ENCODE assay signal across 1 cellular context in genomic region chr19:43651758-43652545, GRCh38.
TF ChIP-seq lines count a peak whose summit lies in the region.

No MANE protein-coding gene starts in this region.

TF ChIP-seq in HepG2, 621 proteins besides CTCF, POLR2A, EP300 and RAD21 (continued from another document and continues in another):
- no peak for TF ChIP-seq SRSF4 (IDR thresholded peaks at IDR 0.05; ENCODE audit: low read depth, low read length, poor library complexity, severe bottlenecking)
- TF ChIP-seq ZBTB26 (CRISPR knock-in tag; IDR thresholded peaks at IDR 0.05; ENCODE audit: borderline replicate concordance): no peak
- TF ChIP-seq RFX1 (IDR thresholded peaks at IDR 0.05): no peak
- TF ChIP-seq USF2 (IDR thresholded peaks at IDR 0.05; ENCODE audit: low read depth, low read length): no peak
- no peak for TF ChIP-seq USF2 (CRISPR knock-in tag; IDR thresholded peaks at IDR 0.05; ENCODE audit: borderline replicate concordance)
- TF ChIP-seq THAP8 (CRISPR knock-in tag; IDR thresholded peaks at IDR 0.05; ENCODE audit: borderline replicate concordance): no peak
- no peak for TF ChIP-seq ZNF503 (CRISPR knock-in tag; IDR thresholded peaks at IDR 0.05)
- no peak for TF ChIP-seq TOPORS (CRISPR knock-in tag; IDR thresholded peaks at IDR 0.05)
- 0 out of 2 replicates have a peak, but pooled peaks have one; percentile 10 for TF ChIP-seq HDAC2 (CRISPR knock-in tag; IDR thresholded peaks at IDR 0.05)
- no peak for TF ChIP-seq MLXIP (CRISPR knock-in tag; IDR thresholded peaks at IDR 0.05; ENCODE audit: borderline replicate concordance)
- TF ChIP-seq ZNF552 (CRISPR knock-in tag; IDR thresholded peaks at IDR 0.05; ENCODE audit: borderline replicate concordance): no peak
- 0 out of 2 replicates have a peak, but pooled peaks have one; percentile 41 for TF ChIP-seq ZNF772 (CRISPR knock-in tag; IDR thresholded peaks at IDR 0.05)
- TF ChIP-seq MAFG (CRISPR knock-in tag; IDR thresholded peaks at IDR 0.05): no peak
- TF ChIP-seq STAT6 (CRISPR knock-in tag; IDR thresholded peaks at IDR 0.05; ENCODE audit: borderline replicate concordance): no peak
- TF ChIP-seq IRF1 (CRISPR knock-in tag; IDR thresholded peaks at IDR 0.05; ENCODE audit: low read depth): no peak
- TF ChIP-seq NR3C1 (CRISPR knock-in tag; IDR thresholded peaks at IDR 0.05): no peak
- 0 out of 2 replicates have a peak, but pooled peaks have one; percentile 44 for TF ChIP-seq ZNF383 (CRISPR knock-in tag; IDR thresholded peaks at IDR 0.05; ENCODE audit: borderline replicate concordance)
- TF ChIP-seq MYPOP (CRISPR knock-in tag; IDR thresholded peaks at IDR 0.05): no peak
- no peak for TF ChIP-seq ZNF275 (CRISPR knock-in tag; IDR thresholded peaks at IDR 0.05; ENCODE audit: borderline replicate concordance)
- TF ChIP-seq TRIM24 (CRISPR knock-in tag; IDR thresholded peaks at IDR 0.05): no peak
- TF ChIP-seq MTF2 (CRISPR knock-in tag; IDR thresholded peaks at IDR 0.05; ENCODE audit: borderline replicate concordance): no peak
- TF ChIP-seq ONECUT2 (CRISPR knock-in tag; IDR thresholded peaks at IDR 0.05): no peak
- no peak for TF ChIP-seq HBP1 (CRISPR knock-in tag; IDR thresholded peaks at IDR 0.05; ENCODE audit: low read depth)
- 0 out of 2 replicates have a peak, but pooled peaks have one; percentile 31 for TF ChIP-seq ZFP37 (CRISPR knock-in tag; IDR thresholded peaks at IDR 0.05; ENCODE audit: borderline replicate concordance)
- TF ChIP-seq SNAPC5 (CRISPR knock-in tag; IDR thresholded peaks at IDR 0.05; ENCODE audit: borderline replicate concordance): no peak
- no peak for TF ChIP-seq ZNF296 (CRISPR knock-in tag; conservative IDR thresholded peaks at IDR 0.05)
- TF ChIP-seq BCL6 (CRISPR knock-in tag; IDR thresholded peaks at IDR 0.05): 0 out of 2 replicates have a peak, but pooled peaks have one; percentile 1
- no peak; the same call in 1 of the 2 replicates for TF ChIP-seq REPIN1 (CRISPR knock-in tag; IDR thresholded peaks at IDR 0.05; ENCODE audit: borderline replicate concordance, low read depth)
- TF ChIP-seq ZNF562 (CRISPR knock-in tag; IDR thresholded peaks at IDR 0.05; ENCODE audit: borderline replicate concordance): no peak
- no peak for TF ChIP-seq SALL2 (CRISPR knock-in tag; IDR thresholded peaks at IDR 0.05)
- peak; percentile 62; the same call in 1 of the 2 replicates for TF ChIP-seq ZMYM3 (CRISPR knock-in tag; IDR thresholded peaks at IDR 0.05)
- TF ChIP-seq ZNF331 (CRISPR knock-in tag; IDR thresholded peaks at IDR 0.05): 0 out of 2 replicates have a peak, but pooled peaks have one; percentile 14
- no peak for TF ChIP-seq HOXD1 (CRISPR knock-in tag; IDR thresholded peaks at IDR 0.05)
- no peak for TF ChIP-seq DZIP1 (CRISPR knock-in tag; IDR thresholded peaks at IDR 0.05)
- TF ChIP-seq ZNF354B (CRISPR knock-in tag; IDR thresholded peaks at IDR 0.05): no peak
